21 cellular contexts compared by ENCODE assay signal in the genomic region with DNA sequence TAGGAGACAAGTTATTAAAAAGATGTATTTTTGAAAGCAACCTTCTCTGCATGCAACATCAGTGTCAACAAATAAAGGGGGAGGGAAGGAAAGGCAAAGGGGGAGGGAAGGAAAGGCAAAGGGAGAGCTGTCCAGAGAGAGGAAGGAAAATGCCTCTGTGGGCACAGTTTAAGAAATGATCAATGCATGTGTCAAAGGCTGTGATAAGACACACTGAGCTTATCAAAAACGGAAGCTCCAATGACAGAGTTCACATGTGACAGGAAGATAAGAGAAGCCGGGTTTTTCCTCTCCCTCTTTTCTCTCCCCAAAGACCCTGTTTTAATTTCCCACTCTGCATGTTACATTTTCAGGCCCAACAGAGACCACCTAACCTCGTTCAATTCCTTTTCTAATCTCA.
DNase-seq lines count a peak whose midpoint lies in the region; ATAC-seq, FAIRE-seq and TF ChIP-seq lines count a peak whose summit lies in the region.
"Had no signal": no experiment of that assay in that cellular context is flagged by ENCODE, and none has a peak within 500 bp of the region (broad histone marks: within the 10 kb centered on the region; RNA-seq: fewer than 3 reads in every experiment).

No MANE protein-coding gene starts in this region.

- TF ChIP-seq EP300 in HepG2 (IDR thresholded peaks at IDR 0.05; ENCODE audit: low read depth in 2 of 2, low read length in 2 of 2), result no peak
- TF ChIP-seq EP300 in HepG2 (CRISPR knock-in tag; IDR thresholded peaks at IDR 0.05; ENCODE audit: borderline replicate concordance), result no peak
- TF ChIP-seq EP300 in GM12878 (IDR thresholded peaks at IDR 0.05; ENCODE audit: borderline replicate concordance in 1 of 2, control insufficient read depth in 1 of 2, low read depth in 2 of 2, low read length in 2 of 2), result no peak

- H3K4me1 ChIP-seq in liver (ENCODE audit: control insufficient read depth in 4 of 4, insufficient read depth in 4 of 4, low read length in 3 of 4) (peaks cover 6 to 45% (median 37%) of the 10 kb centered on the region in 4 donors), HepG2 (ENCODE audit: insufficient read depth, low read length) (peaks cover 19% of the 10 kb centered on the region), GM12878 (ENCODE audit: control insufficient read depth, insufficient read depth, low read length) (peaks cover 4% of the 10 kb centered on the region), right lobe of liver (peaks cover 0 to 42% (median 15%) of the 10 kb centered on the region in 4 donors)
- H3K4me1 ChIP-seq: BE2C had no signal

- CTCF ChIA-PET in HepG2 (lab: Yijun Ruan, JAX; ENCODE audit: low intra/inter-chr PET ratio, low total read pairs) (no interaction called here), GM12878 (lab: Yijun Ruan, JAX) (no interaction called here)

- POLR2A ChIA-PET in HepG2 (lab: Yijun Ruan, JAX), result no interaction called here
- POLR2A ChIA-PET in GM12878 (lab: Charles Lee), result interaction anchor here (1.0 kb wide), 1 partner anchor 11 kb away, joined by 5 read pairs; no protein-coding TSS in a partner anchor

- in situ Hi-C loops in HepG2 (cut with HindIII; ENCODE audit: extremely low pct_ligation_motif_present, low pct_unique_long_range_greater_than_20kb), result no loop called here
- in situ Hi-C loops in GM12878 (cut with MboI), result loop anchor here (25.0 kb wide), 1 partner anchor 813 kb away; no protein-coding TSS in a partner anchor

- no peaks in the 10 kb centered on the region for H3K36me3 ChIP-seq in liver (ENCODE audit: control insufficient read depth in 4 of 4, insufficient read depth in 3 of 4, low read depth in 1 of 4, low read length in 3 of 4)
- H3K36me3 ChIP-seq in HepG2 (replicated peaks in 1 of 2; ENCODE audit: control insufficient read depth in 1 of 2, insufficient read depth in 2 of 2, low read length in 2 of 2), result no peaks in the 10 kb centered on the region
- H3K36me3 ChIP-seq in GM12878 (ENCODE audit: control insufficient read depth in 2 of 2, insufficient read depth in 2 of 2, low read length in 1 of 2), result no peaks in the 10 kb centered on the region
- no peaks in the 10 kb centered on the region for H3K36me3 ChIP-seq in right lobe of liver
- H3K36me3 ChIP-seq: BE2C had no signal

- H4K20me1 ChIP-seq in HepG2 (ENCODE audit: insufficient read depth, low read length) (no peaks in the 10 kb centered on the region), GM12878 (ENCODE audit: control insufficient read depth, insufficient read depth) (no peaks in the 10 kb centered on the region)

- 13% methylated on average over 3 of the region's 3 CpGs for WGBS in liver
- WGBS in HepG2 (ENCODE audit: low lambda C conversion rate), result 5% methylated on average over 3 of the region's 3 CpGs
- 0% methylated on average over 3 of the region's 3 CpGs for WGBS in GM12878 (ENCODE audit: insufficient coverage, insufficient replicate concordance, low lambda C conversion rate, missing lambda C conversion rate)
- WGBS in right lobe of liver (ENCODE audit: insufficient coverage, low coverage, low lambda C conversion rate, missing lambda C conversion rate), result 5% methylated on average over 3 of the region's 3 CpGs

- DNase-seq in HepG2 (ENCODE audit: low spot score) (no peak), GM12878 (ENCODE audit: low read depth, low spot score) (no peak), right lobe of liver (no peak), NCI-H1930 (lab: John Stamatoyannopoulos, UW) (no peak)
- DNase-seq: BE2C; CD4-positive, alpha-beta memory T cell; GM23248; KG1; NCI-H187; NCI-H226; NCI-H524; NCI-H82; PC-3; RPMI8226; SHP77 treated with DMSO at 0.1 percent for 48 hours; SK-N-SH had no signal

- H3K36me3 Mint-ChIP-seq in stimulated activated memory B cell treated with anti-CD40 and anti-IgM and Interleukin-4, amounts not matched to agents 10 μg/mL and 1 μg/mL and 100 μg/mL, for 72 hours, result no peaks in the 10 kb centered on the region
- H3K36me3 Mint-ChIP-seq: CD4-positive, alpha-beta memory T cell had no signal

- peaks cover 28% of the 10 kb centered on the region for H3K27me3 Mint-ChIP-seq in stimulated activated memory B cell treated with anti-CD40 and anti-IgM and Interleukin-4, amounts not matched to agents 10 μg/mL and 1 μg/mL and 100 μg/mL, for 72 hours

- no peak for FAIRE-seq in HepG2 (lab: Jason Lieb, UNC)
- no peak for FAIRE-seq in GM12878 (lab: Jason Lieb, UNC)
- FAIRE-seq: GM12892 had no signal

- intact Hi-C loops in HepG2 (cut with micrococcal nuclease; ENCODE audit: unreplicated experiment) (no loop called here), GM12878 (cut with micrococcal nuclease; ENCODE audit: unreplicated experiment) (no loop called here), right lobe of liver (cut with DNase I) (no loop called here)

- TF ChIP-seq CTCF in liver (IDR thresholded peaks at IDR 0.05; ENCODE audit: low read depth, low read length, missing input control) (no peak), HepG2 (CRISPR knock-in tag; IDR thresholded peaks at IDR 0.05) (no peak), GM12878 (IDR thresholded peaks at IDR 0.05 in 2 of 3, conservative IDR thresholded peaks at IDR 0.05 in 1 of 3; ENCODE audit: control insufficient read depth in 2 of 3, extremely low read depth in 1 of 3, insufficient read depth in 1 of 3, low read depth in 3 of 3, low read length in 3 of 3) (no peak), right lobe of liver (IDR thresholded peaks at IDR 0.05) (no peak)

- H3K79me2 ChIP-seq in HepG2 (ENCODE audit: insufficient read depth, low read length) (no peaks in the 10 kb centered on the region), GM12878 (ENCODE audit: control insufficient read depth, insufficient read depth, low read length) (no peaks in the 10 kb centered on the region)

- H3K27me3 ChIP-seq in liver (ENCODE audit: control insufficient read depth in 4 of 4, insufficient read depth in 4 of 4, low read length in 3 of 4) (no peaks in the 10 kb centered on the region), HepG2 (ENCODE audit: control insufficient read depth in 1 of 2, insufficient read depth in 2 of 2, low read length in 2 of 2) (0 out of 5 replicates have a peak, but pooled peaks cover 0 to 10% of the 10 kb centered on the region in 2 experiments), GM12878 (replicated peaks in 1 of 2; ENCODE audit: control insufficient read depth in 2 of 2, insufficient read depth in 2 of 2, low read length in 1 of 2) (no peaks in the 10 kb centered on the region; a peak in 1 of 4 replicates), right lobe of liver (no peaks in the 10 kb centered on the region)
- H3K27me3 ChIP-seq: BE2C had no signal

- no peak for TF ChIP-seq POLR2A in HepG2 (IDR thresholded peaks at IDR 0.05; ENCODE audit: insufficient read depth in 1 of 2, low read depth in 2 of 2, low read length in 2 of 2)
- TF ChIP-seq POLR2A in GM12878 (IDR thresholded peaks at IDR 0.05; ENCODE audit: low read depth, low read length), result no peak
- TF ChIP-seq POLR2A in right lobe of liver (IDR thresholded peaks at IDR 0.05), result no peak

- ATAC-seq in HepG2 (no peak), GM12878 (no peak), right lobe of liver (peak in 3 of 4 donors; percentile 17 to 47 (median 46)), GM18867 (IDR thresholded peaks at IDR 0.05; ENCODE audit: unreplicated experiment) (no peak), GM19397 (IDR thresholded peaks at IDR 0.05; ENCODE audit: unreplicated experiment) (no peak)
- ATAC-seq in stimulated activated memory B cell treated with anti-CD40 and anti-IgM and Interleukin-4, amounts not matched to agents 10 μg/mL and 1 μg/mL and 100 μg/mL, for 72 hours, result no peak
- ATAC-seq: PC-3 had no signal

- no peak overlapping the region for H3K9ac ChIP-seq in liver (ENCODE audit: low read depth in 1 of 2, low read length in 2 of 2)
- H3K9ac ChIP-seq in HepG2 (ENCODE audit: insufficient read depth, low read depth, low read length), result no peak overlapping the region
- H3K9ac ChIP-seq in GM12878 (ENCODE audit: control insufficient read depth, insufficient read depth, low read length), result no peak overlapping the region
- H3K9ac ChIP-seq: GM23248, SK-N-SH had no signal

- peak overlapping the region; percentile 8 for H3K4me3 Mint-ChIP-seq in stimulated activated memory B cell treated with anti-CD40 and anti-IgM and Interleukin-4, amounts not matched to agents 10 μg/mL and 1 μg/mL and 100 μg/mL, for 72 hours

- SMC1A ChIA-PET in GM12878 (lab: Charles Lee; ENCODE audit: uncharacterized antibody, unreplicated experiment), result interaction anchor here (1.2 to 1.3 kb wide), 2 partner anchors 10 to 99 kb away, joined by 3 read pairs; no protein-coding TSS in a partner anchor

- no peaks in the 10 kb centered on the region for H3K9me3 Mint-ChIP-seq in stimulated activated memory B cell treated with anti-CD40 and anti-IgM and Interleukin-4, amounts not matched to agents 10 μg/mL and 1 μg/mL and 100 μg/mL, for 72 hours
- H3K9me3 Mint-ChIP-seq: CD4-positive, alpha-beta memory T cell had no signal

- BruUV-seq in HepG2 (replicated peaks; lab: Mats Ljungman, UMichigan), result no TSS peak
- BruUV-seq in GM12878 (replicated peaks; lab: Mats Ljungman, UMichigan), result no TSS peak

- no peak overlapping the region for H3K4me2 ChIP-seq in HepG2 (ENCODE audit: low read depth, low read length)
- no peak overlapping the region for H3K4me2 ChIP-seq in GM12878 (ENCODE audit: control insufficient read depth, insufficient read depth)
- H3K4me2 ChIP-seq: SK-N-SH had no signal

- H3K9me3 ChIP-seq in liver (ENCODE audit: control insufficient read depth in 4 of 4, low read length in 3 of 4), result no peaks in the 10 kb centered on the region
- no peaks in the 10 kb centered on the region for H3K9me3 ChIP-seq in HepG2 (ENCODE audit: low read length)
- no peaks in the 10 kb centered on the region; the same call in 2 of the 3 replicates for H3K9me3 ChIP-seq in GM12878 (replicated peaks; ENCODE audit: control insufficient read depth, insufficient read depth, low read length)
- no peaks in the 10 kb centered on the region for H3K9me3 ChIP-seq in right lobe of liver
- H3K9me3 ChIP-seq: BE2C, SK-N-SH had no signal

- TF ChIP-seq RAD21 in liver (IDR thresholded peaks at IDR 0.05), result no peak
- no peak for TF ChIP-seq RAD21 in HepG2 (CRISPR knock-in tag; IDR thresholded peaks at IDR 0.05)
- TF ChIP-seq RAD21 in GM12878 (IDR thresholded peaks at IDR 0.05; ENCODE audit: insufficient read depth, low read depth, low read length), result no peak

- no peak overlapping the region for H3K27ac Mint-ChIP-seq in stimulated activated memory B cell treated with anti-CD40 and anti-IgM and Interleukin-4, amounts not matched to agents 10 μg/mL and 1 μg/mL and 100 μg/mL, for 72 hours
- H3K27ac Mint-ChIP-seq: CD4-positive, alpha-beta memory T cell had no signal

- RAD21 ChIA-PET in GM12878 (lab: Charles Lee; ENCODE audit: unreplicated experiment), result no interaction called here

- H3K27ac ChIP-seq in liver (ENCODE audit: low read depth in 1 of 2, low read length in 2 of 2) (no peak overlapping the region), HepG2 (ENCODE audit: extremely low read length, insufficient read depth, low read length) (no peak overlapping the region), GM12878 (ENCODE audit: control insufficient read depth, insufficient read depth) (no peak overlapping the region), right lobe of liver (no peak overlapping the region)
- H3K27ac ChIP-seq: GM23248 had no signal

- peaks cover 14% of the 10 kb centered on the region for H3K4me1 Mint-ChIP-seq in stimulated activated memory B cell treated with anti-CD40 and anti-IgM and Interleukin-4, amounts not matched to agents 10 μg/mL and 1 μg/mL and 100 μg/mL, for 72 hours

- H2AFZ ChIP-seq in HepG2 (ENCODE audit: low read length) (no peak overlapping the region), GM12878 (ENCODE audit: control insufficient read depth, low read depth, low read length) (peak overlapping the region; percentile 56)
- H2AFZ ChIP-seq: GM23248 had no signal

- H3K4me3 ChIP-seq in liver (ENCODE audit: low read depth in 1 of 3, low read length in 3 of 3) (peak overlapping the region in 1 of 3 donors; percentile 29), HepG2 (replicated peaks in 1 of 3; ENCODE audit: insufficient read depth in 1 of 3, low read depth in 2 of 3, low read length in 3 of 3) (no peak overlapping the region), GM12878 (no peak overlapping the region), right lobe of liver (no peak overlapping the region)
- H3K4me3 ChIP-seq: GM23248 had no signal

Comparison
In these comparisons a context has a peak if more than half of its experiments do, and no peak if none do; other contexts are left out.
1. ATAC-seq: peak in right lobe of liver (3 of 4); none in HepG2 (single experiment), GM12878 (single experiment), stimulated activated memory B cell treated with anti-CD40 and anti-IgM and Interleukin-4, amounts not matched to agents 10 μg/mL and 1 μg/mL and 100 μg/mL, for 72 hours (single experiment), GM18867 (single experiment) and GM19397 (single experiment).